Comparison of ENCODE assay signal across 30 cellular contexts in genomic region chr16:8717469-8717868, GRCh38.
"Had no signal": no experiment of that assay in that cellular context is flagged by ENCODE, and none has a peak within 500 bp of the region (broad histone marks: within the 10 kb centered on the region; RNA-seq: fewer than 3 reads in every experiment).

No MANE protein-coding gene starts in this region.

- H3K4me1 ChIP-seq: psoas muscle, sigmoid colon, suprapubic skin, tibial artery, upper lobe of right lung, uterus had no signal

- H3K9me3 ChIP-seq: neutrophil, pancreas, psoas muscle, suprapubic skin, testis, upper lobe of right lung, uterus had no signal

- H3K4me3 ChIP-seq: pancreas, psoas muscle, sigmoid colon, suprapubic skin, testis, tibial artery, transverse colon, upper lobe of right lung, uterus had no signal

- H3K27ac Mint-ChIP-seq: naive B cell; naive thymus-derived CD8-positive, alpha-beta T cell; natural killer cell treated with Interleukin-12 subunit alpha and Interleukin-12 subunit beta and Interleukin-15 and Interleukin-18, amount 100 ng/mL, for 72 hours; progenitor cell of endocrine pancreas; stimulated activated memory B cell treated with anti-CD40 and anti-IgM and Interleukin-4, amounts not matched to agents 10 μg/mL and 1 μg/mL and 100 μg/mL, for 72 hours; stimulated activated naive CD8-positive, alpha-beta T cell treated with anti-CD3 and anti-CD28 coated beads, Interleukin-15, amount 100 ng/mL, for 72 hours; type B pancreatic cell had no signal

- H3K27me3 Mint-ChIP-seq: naive B cell; naive thymus-derived CD8-positive, alpha-beta T cell; natural killer cell treated with Interleukin-12 subunit alpha and Interleukin-12 subunit beta and Interleukin-15 and Interleukin-18, amount 100 ng/mL, for 72 hours; progenitor cell of endocrine pancreas; stimulated activated memory B cell treated with anti-CD40 and anti-IgM and Interleukin-4, amounts not matched to agents 10 μg/mL and 1 μg/mL and 100 μg/mL, for 72 hours; stimulated activated naive CD8-positive, alpha-beta T cell treated with anti-CD3 and anti-CD28 coated beads, Interleukin-15, amount 100 ng/mL, for 72 hours; type B pancreatic cell had no signal

- H3K27ac ChIP-seq: neutrophil, pancreas, psoas muscle, sigmoid colon, suprapubic skin, testis, tibial artery, transverse colon, upper lobe of right lung, uterus had no signal

- H3K4me3 Mint-ChIP-seq: naive thymus-derived CD8-positive, alpha-beta T cell; natural killer cell treated with Interleukin-12 subunit alpha and Interleukin-12 subunit beta and Interleukin-15 and Interleukin-18, amount 100 ng/mL, for 72 hours; nephron progenitor cell; neural crest cell; stimulated activated memory B cell treated with anti-CD40 and anti-IgM and Interleukin-4, amounts not matched to agents 10 μg/mL and 1 μg/mL and 100 μg/mL, for 72 hours; stimulated activated naive CD8-positive, alpha-beta T cell treated with anti-CD3 and anti-CD28 coated beads, Interleukin-15, amount 100 ng/mL, for 72 hours; type B pancreatic cell had no signal

- DNase-seq: naive B cell; naive thymus-derived CD8-positive, alpha-beta T cell; nephron progenitor cell; nucleus accumbens; pancreas; psoas muscle; right cardiac atrium; sigmoid colon; small intestine; stimulated activated CD4-positive, alpha-beta T cell treated with anti-CD3 and anti-CD28 coated beads, Interleukin-15, amount 100 ng/mL, for 24 hours; stimulated activated CD4-positive, alpha-beta T cell treated with anti-CD3 and anti-CD28 coated beads, Interleukin-2, amount 100 ng/mL, for 24 hours; stimulated activated CD4-positive, alpha-beta T cell treated with anti-CD3 and anti-CD28 coated beads, Interleukin-2, amount 100 ng/mL, for 48 hours; stimulated activated CD4-positive, alpha-beta T cell treated with anti-CD3 and anti-CD28 coated beads, Interleukin-4, amount 100 ng/mL, for 4 hours; stimulated activated CD8-positive, alpha-beta memory T cell treated with anti-CD3 and anti-CD28 coated beads, Interleukin-4, amount 100 ng/mL, for 48 hours; stimulated activated naive CD4-positive, alpha-beta T cell; stimulated activated naive CD8-positive, alpha-beta T cell treated with anti-CD3 and anti-CD28 coated beads, Interleukin-15, amount 100 ng/mL, for 72 hours; stimulated activated naive CD8-positive, alpha-beta T cell treated with anti-CD3 and anti-CD28 coated beads, Interleukin-15, Interleukin-2, amounts not matched to agents 100 U/mL and 50 U/mL, for 24 hours; substantia nigra; testis; tibial artery; transverse colon; upper lobe of right lung; uterus had no signal

- H3K27me3 ChIP-seq: neutrophil, pancreas, sigmoid colon, suprapubic skin, testis, tibial artery, transverse colon, upper lobe of right lung, uterus had no signal

- H3K4me1 Mint-ChIP-seq: stimulated activated memory B cell treated with anti-CD40 and anti-IgM and Interleukin-4, amounts not matched to agents 10 μg/mL and 1 μg/mL and 100 μg/mL, for 72 hours; stimulated activated naive CD8-positive, alpha-beta T cell treated with anti-CD3 and anti-CD28 coated beads, Interleukin-15, amount 100 ng/mL, for 72 hours had no signal

- ATAC-seq: naive thymus-derived CD8-positive, alpha-beta T cell; natural killer cell treated with Interleukin-12 subunit alpha and Interleukin-12 subunit beta and Interleukin-15 and Interleukin-18, amount 100 ng/mL, for 72 hours; pancreas; psoas muscle; right cardiac atrium; stimulated activated memory B cell treated with anti-CD40 and anti-IgM and Interleukin-4, amounts not matched to agents 10 μg/mL and 1 μg/mL and 100 μg/mL, for 72 hours; stimulated activated naive CD8-positive, alpha-beta T cell treated with anti-CD3 and anti-CD28 coated beads, Interleukin-15, amount 100 ng/mL, for 72 hours; stimulated activated naive CD8-positive, alpha-beta T cell treated with anti-CD3 and anti-CD28 coated beads, Interleukin-15, Interleukin-2, amounts not matched to agents 100 U/mL and 50 U/mL, for 24 hours; upper lobe of right lung had no signal

- H3K36me3 ChIP-seq: pancreas, sigmoid colon, suprapubic skin, transverse colon, upper lobe of right lung, uterus had no signal

- H3K9me3 Mint-ChIP-seq: natural killer cell treated with Interleukin-12 subunit alpha and Interleukin-12 subunit beta and Interleukin-15 and Interleukin-18, amount 100 ng/mL, for 72 hours; neural crest cell; type B pancreatic cell had no signal
